21 cellular contexts compared by ENCODE assay signal in genomic region chr5:140296289-140296688, GRCh38. TPM values are rescaled to one million over a fixed set of nuclear protein-coding genes. Genes with fewer than 3 reads are reported as not detected.
A peak's percentile ranks its signal among the peaks of the same experiment; 100 is the strongest.
DNase-seq lines count a peak whose midpoint lies in the region; ATAC-seq, FAIRE-seq and TF ChIP-seq lines count a peak whose summit lies in the region.
"Had no signal": no experiment of that assay in that cellular context is flagged by ENCODE, and none has a peak within 500 bp of the region (broad histone marks: within the 10 kb centered on the region; RNA-seq: fewer than 3 reads in every experiment).

No MANE protein-coding gene starts in this region.

- no peak for TF ChIP-seq RAD21 in HepG2 (CRISPR knock-in tag; IDR thresholded peaks at IDR 0.05)

- peaks cover 92% of the 10 kb centered on the region for H3K79me2 ChIP-seq in HepG2 (ENCODE audit: insufficient read depth, low read length)

- no peak for TF ChIP-seq EP300 in HepG2 (IDR thresholded peaks at IDR 0.05; ENCODE audit: low read depth in 2 of 2, low read length in 2 of 2)
- TF ChIP-seq EP300 in HepG2 (CRISPR knock-in tag; IDR thresholded peaks at IDR 0.05; ENCODE audit: borderline replicate concordance): no peak

- H3K27me3 ChIP-seq in HepG2 (ENCODE audit: control insufficient read depth in 1 of 2, insufficient read depth in 2 of 2, low read length in 2 of 2) (no peaks in the 10 kb centered on the region; a peak in 1 of 5 replicates), right lobe of liver (no peaks in the 10 kb centered on the region), endodermal cell (ENCODE audit: control insufficient read depth, insufficient read depth, low read length, poor library complexity, severe bottlenecking) (no peaks in the 10 kb centered on the region), pancreas (no peaks in the 10 kb centered on the region)
- H3K27me3 ChIP-seq: esophagus squamous epithelium, SJSA1 had no signal

- H3K27ac Mint-ChIP-seq in endodermal cell: peak overlapping the region; percentile 36
- H3K27ac Mint-ChIP-seq in nephron progenitor cell: peak overlapping the region; percentile 80
- H3K27ac Mint-ChIP-seq: memory B cell had no signal

- BruUV-seq in HepG2 (replicated peaks; lab: Mats Ljungman, UMichigan): no TSS peak

- POLR2A ChIA-PET in HepG2 (lab: Yijun Ruan, JAX): interaction anchor here (1.5 kb wide), 1 partner anchor 50 kb away, joined by 4 read pairs; the partner anchor contains the start of gene HBEGF

- peaks cover 3 to 9% of the 10 kb centered on the region in 2 experiments; a peak in 2 of 5 replicates for H3K36me3 ChIP-seq in HepG2 (replicated peaks in 1 of 2; ENCODE audit: control insufficient read depth in 1 of 2, insufficient read depth in 2 of 2, low read length in 2 of 2)
- no peaks in the 10 kb centered on the region for H3K36me3 ChIP-seq in right lobe of liver
- peaks cover 22% of the 10 kb centered on the region for H3K36me3 ChIP-seq in endodermal cell (ENCODE audit: control insufficient read depth, insufficient read depth, low read length)
- no peaks in the 10 kb centered on the region for H3K36me3 ChIP-seq in pancreas

- TF ChIP-seq POLR2A in HepG2 (IDR thresholded peaks at IDR 0.05; ENCODE audit: insufficient read depth in 1 of 2, low read depth in 2 of 2, low read length in 2 of 2) (no peak), right lobe of liver (IDR thresholded peaks at IDR 0.05) (no peak)

- WGBS in HepG2 (ENCODE audit: low lambda C conversion rate): 95% methylated on average over 3 of the region's 3 CpGs
- 90% methylated on average over 3 of the region's 3 CpGs for WGBS in right lobe of liver (ENCODE audit: insufficient coverage, low coverage, low lambda C conversion rate, missing lambda C conversion rate)
- 92 to 94% methylated on average over 2 to 3 of the region's 3 CpGs for WGBS in endodermal cell (ENCODE audit: insufficient coverage in 1 of 2, insufficient read length in 1 of 2), 2 experiments
- WGBS in pancreas, 2 donors: 85 to 86% methylated on average over 3 of the region's 3 CpGs

- H3K36me3 Mint-ChIP-seq in endodermal cell (ENCODE audit: low read depth) (peaks cover 17% of the 10 kb centered on the region), nephron progenitor cell (ENCODE audit: low read depth) (peaks cover 16% of the 10 kb centered on the region)

- H3K27me3 Mint-ChIP-seq in endodermal cell (ENCODE audit: insufficient read depth) (no peaks in the 10 kb centered on the region), nephron progenitor cell (ENCODE audit: low read depth, poor library complexity) (no peaks in the 10 kb centered on the region)
- H3K27me3 Mint-ChIP-seq: CD4-positive, alpha-beta T cell; memory B cell had no signal

- TF ChIP-seq CTCF in HepG2 (CRISPR knock-in tag; IDR thresholded peaks at IDR 0.05) (no peak), right lobe of liver (IDR thresholded peaks at IDR 0.05) (no peak), endodermal cell (conservative IDR thresholded peaks at IDR 0.05) (no peak), nephron progenitor cell (IDR thresholded peaks at IDR 0.05) (no peak), pancreas (IDR thresholded peaks at IDR 0.05) (no peak)

- CTCF ChIA-PET in HepG2 (lab: Yijun Ruan, JAX; ENCODE audit: low intra/inter-chr PET ratio, low total read pairs): no interaction called here

- peaks cover 32% of the 10 kb centered on the region for H3K4me1 Mint-ChIP-seq in endodermal cell
- peaks cover 37% of the 10 kb centered on the region for H3K4me1 Mint-ChIP-seq in nephron progenitor cell

- H3K27ac ChIP-seq in HepG2 (ENCODE audit: extremely low read length, insufficient read depth, low read length) (peak overlapping the region; percentile 37), right lobe of liver (no peak overlapping the region), endodermal cell (ENCODE audit: low read depth, low read length) (no peak overlapping the region), pancreas (no peak overlapping the region)
- H3K27ac ChIP-seq: SJSA1 had no signal

- H3K9me3 Mint-ChIP-seq in endodermal cell (no peaks in the 10 kb centered on the region), nephron progenitor cell (no peaks in the 10 kb centered on the region)
- H3K9me3 Mint-ChIP-seq: CD4-positive, alpha-beta T cell; memory B cell had no signal

- H3K4me3 Mint-ChIP-seq in endodermal cell (no peak overlapping the region), nephron progenitor cell (no peak overlapping the region)
- H3K4me3 Mint-ChIP-seq: CD4-positive, alpha-beta T cell; memory B cell had no signal

- peaks cover 2% of the 10 kb centered on the region; the same call in 1 of the 2 replicates for H4K20me1 ChIP-seq in HepG2 (ENCODE audit: insufficient read depth, low read length)

- no peak for DNase-seq in HepG2 (ENCODE audit: low spot score)
- no peak for DNase-seq in right lobe of liver
- no peak for DNase-seq in endodermal cell
- no peak for DNase-seq in nephron progenitor cell
- DNase-seq in NCI-H1436 (lab: John Stamatoyannopoulos, UW): no peak
- DNase-seq in pancreas: no peak
- no peak for DNase-seq in ureter (ENCODE audit: low spot score)
- DNase-seq: activated CD4-positive, CD25-positive, alpha-beta regulatory T cell; activated CD8-positive, alpha-beta memory T cell treated with anti-CD3 and anti-CD28 coated beads for 24 hours; caudate nucleus; CD4-positive, alpha-beta T cell; esophagus squamous epithelium; glutamatergic neuron; H7; NCI-H1417 treated with DMSO at 0.1 percent for 48 hours; NCI-H2171; NCI-H69; T-helper 9 cell had no signal

- in situ Hi-C loops in HepG2 (cut with HindIII; ENCODE audit: extremely low pct_ligation_motif_present, low pct_unique_long_range_greater_than_20kb): no loop called here

- FAIRE-seq in HepG2 (lab: Jason Lieb, UNC) (no peak), pancreas (lab: Jason Lieb, UNC) (no peak)

- H3K9ac ChIP-seq in HepG2 (ENCODE audit: insufficient read depth, low read depth, low read length) (no peak overlapping the region), endodermal cell (ENCODE audit: extremely low read depth, low read length, poor library complexity, severe bottlenecking) (no peak overlapping the region)

- H3K4me2 ChIP-seq in HepG2 (ENCODE audit: low read depth, low read length): peak overlapping the region; percentile 41; the same call in 1 of the 2 replicates

- H3K4me1 ChIP-seq in HepG2 (ENCODE audit: insufficient read depth, low read length) (peaks cover 94% of the 10 kb centered on the region), right lobe of liver (peaks cover 0 to 17% (median 5%) of the 10 kb centered on the region in 4 donors), endodermal cell (ENCODE audit: control insufficient read depth, insufficient read depth, low read length) (peaks cover 3% of the 10 kb centered on the region), pancreas (peaks cover 13 to 32% (median 27%) of the 10 kb centered on the region in 3 donors)

- H2AFZ ChIP-seq in HepG2 (ENCODE audit: low read length): no peak overlapping the region

- no peak for ATAC-seq in HepG2
- ATAC-seq in right lobe of liver: no peak
- ATAC-seq in HG03354 (IDR thresholded peaks at IDR 0.05; ENCODE audit: poor library complexity, severe bottlenecking, unreplicated experiment): no peak
- ATAC-seq in pancreas: no peak

- intact Hi-C loops in HepG2 (cut with micrococcal nuclease; ENCODE audit: unreplicated experiment) (no loop called here), right lobe of liver (cut with DNase I) (no loop called here), pancreas (cut with DNase I) (no loop called here)

- H3K4me3 ChIP-seq in HepG2 (replicated peaks in 1 of 3; ENCODE audit: insufficient read depth in 1 of 3, low read depth in 2 of 3, low read length in 3 of 3): no peak overlapping the region
- no peak overlapping the region for H3K4me3 ChIP-seq in right lobe of liver
- no peak overlapping the region for H3K4me3 ChIP-seq in endodermal cell (ENCODE audit: low read length)
- no peak overlapping the region for H3K4me3 ChIP-seq in pancreas
- H3K4me3 ChIP-seq: esophagus squamous epithelium, SJSA1 had no signal

- H3K9me3 ChIP-seq in HepG2 (ENCODE audit: low read length) (no peaks in the 10 kb centered on the region), right lobe of liver (no peaks in the 10 kb centered on the region), endodermal cell (ENCODE audit: control insufficient read depth, low read length) (no peaks in the 10 kb centered on the region), pancreas (no peaks in the 10 kb centered on the region)
- H3K9me3 ChIP-seq: esophagus squamous epithelium, SJSA1 had no signal

RNA-seq across cellular contexts. Expression of gene PFDN1, which starts 6.6 kb away (rescaled TPM):
- total RNA-seq in HepG2 (2016; rRNA removed; fragmentation: Illumina TruSeq; extraction: Trizol) (70.8 and 102 TPM in 2 replicates), right lobe of liver (10 to 100 TPM in 5 of 6 experiments, 1 to 10 TPM in 1; 9.8 to 30.8 (median 14.7) TPM), endodermal cell (10 to 100 TPM; 62.9 to 64.4 TPM), pancreas (10 to 100 TPM; 10.5 to 26.3 (median 15.0) TPM), ureter (41.5 TPM)
- total RNA-seq in HepG2 (2016; cell fraction: cytosol; rRNA removed; fragmentation: Illumina TruSeq; extraction: Trizol; ENCODE audit: low read depth): 30.8 and 31.4 TPM in 2 replicates
- 73.4 and 106 TPM in 2 replicates for total RNA-seq in HepG2 (2016; cell fraction: insoluble cytoplasmic fraction; rRNA removed; fragmentation: Illumina TruSeq; extraction: Trizol)
- total RNA-seq in HepG2 (2016; cell fraction: membrane; rRNA removed; fragmentation: Illumina TruSeq; extraction: Trizol): 63.5 and 65.6 TPM in 2 replicates
- total RNA-seq in HepG2 (2016; cell fraction: nucleus; rRNA removed; fragmentation: Illumina TruSeq; extraction: Trizol): 34.9 and 39.3 TPM in 2 replicates
- polyA plus RNA-seq in HepG2 (2011; rRNA removed) (67.2 and 70.4 TPM in 2 replicates), pancreas (10 to 100 TPM; 38.9 to 43.9 TPM)
- polyA plus RNA-seq in HepG2 (2011; cell fraction: cytosol; rRNA removed): 82.6 and 98.7 TPM in 2 replicates
- 19.1 and 24.2 TPM in 2 replicates for polyA plus RNA-seq in HepG2 (2011; cell fraction: nucleus; rRNA removed)
- 91.4 and 114 TPM in 2 replicates for polyA plus RNA-seq in HepG2 (2012)
- polyA plus RNA-seq in HepG2 (2016; cell fraction: cytosol; fragmentation: Illumina TruSeq; extraction: Trizol; ENCODE audit: low read depth): 34.9 and 37.0 TPM in 2 replicates
- 154 TPM in 2 replicates for polyA plus RNA-seq in HepG2 (2016; cell fraction: insoluble cytoplasmic fraction; fragmentation: Illumina TruSeq; extraction: Trizol; ENCODE audit: low read depth)
- polyA plus RNA-seq in HepG2 (2016; cell fraction: membrane; fragmentation: Illumina TruSeq; extraction: Trizol; ENCODE audit: low read depth): 58.7 and 63.7 TPM in 2 replicates
- polyA plus RNA-seq in HepG2 (2016; cell fraction: nucleus; fragmentation: Illumina TruSeq; extraction: Trizol; ENCODE audit: insufficient read depth, low read depth): 45.6 and 54.4 TPM in 2 replicates
- polyA minus RNA-seq in HepG2 (2011; rRNA and poly(A)+ RNA removed; ENCODE audit: low replicate concordance): 91.1 and 127 TPM in 2 replicates
- 32.0 and 33.9 TPM in 2 replicates for polyA minus RNA-seq in HepG2 (2011; cell fraction: cytosol; rRNA and poly(A)+ RNA removed)
- 33.0 and 40.5 TPM in 2 replicates for polyA minus RNA-seq in HepG2 (2011; cell fraction: nucleus; rRNA and poly(A)+ RNA removed)
- 85.4 TPM for polyA plus RNA-seq in endodermal cell (2013, experiment 1 of 2)
- polyA plus RNA-seq in endodermal cell (2013, experiment 2 of 2): 81.5 TPM

RNA-seq across cellular contexts. Expression of gene HBEGF, which starts 50.1 kb away (rescaled TPM):
- total RNA-seq in HepG2 (2016; rRNA removed; fragmentation: Illumina TruSeq; extraction: Trizol) (0.77 and 1.7 TPM in 2 replicates), right lobe of liver (1 to 10 TPM in 2 of 6 experiments, under 1 TPM in 4; 0.42 to 1.8 (median 0.78) TPM), endodermal cell (1 to 10 TPM; 1.4 to 2.1 TPM), pancreas (1 to 10 TPM in 5 of 6 donors, under 1 TPM in 1; 0.97 to 5.0 (median 1.7) TPM), ureter (5.6 TPM)
- total RNA-seq in HepG2 (2016; cell fraction: cytosol; rRNA removed; fragmentation: Illumina TruSeq; extraction: Trizol; ENCODE audit: low read depth): 0.20 and 0.26 TPM in 2 replicates
- 0.58 and 1.5 TPM in 2 replicates for total RNA-seq in HepG2 (2016; cell fraction: insoluble cytoplasmic fraction; rRNA removed; fragmentation: Illumina TruSeq; extraction: Trizol)
- 0.45 and 0.62 TPM in 2 replicates for total RNA-seq in HepG2 (2016; cell fraction: membrane; rRNA removed; fragmentation: Illumina TruSeq; extraction: Trizol)
- total RNA-seq in HepG2 (2016; cell fraction: nucleus; rRNA removed; fragmentation: Illumina TruSeq; extraction: Trizol): 1.3 and 2.3 TPM in 2 replicates
- polyA plus RNA-seq in HepG2 (2011; rRNA removed) (4.3 and 5.0 TPM in 2 replicates), pancreas (1 to 10 TPM; 1.9 to 3.1 TPM)
- 3.5 and 3.7 TPM in 2 replicates for polyA plus RNA-seq in HepG2 (2011; cell fraction: cytosol; rRNA removed)
- 3.4 and 3.9 TPM in 2 replicates for polyA plus RNA-seq in HepG2 (2011; cell fraction: nucleus; rRNA removed)
- polyA plus RNA-seq in HepG2 (2012): 1.4 and 3.0 TPM in 2 replicates
- 0.14 and 0.17 TPM in 2 replicates for polyA plus RNA-seq in HepG2 (2016; cell fraction: cytosol; fragmentation: Illumina TruSeq; extraction: Trizol; ENCODE audit: low read depth)
- 0.79 and 0.88 TPM in 2 replicates for polyA plus RNA-seq in HepG2 (2016; cell fraction: insoluble cytoplasmic fraction; fragmentation: Illumina TruSeq; extraction: Trizol; ENCODE audit: low read depth)
- polyA plus RNA-seq in HepG2 (2016; cell fraction: membrane; fragmentation: Illumina TruSeq; extraction: Trizol; ENCODE audit: low read depth): 0.26 TPM in 2 replicates
- 1.8 and 1.9 TPM in 2 replicates for polyA plus RNA-seq in HepG2 (2016; cell fraction: nucleus; fragmentation: Illumina TruSeq; extraction: Trizol; ENCODE audit: insufficient read depth, low read depth)
- 1.0 and 3.2 TPM in 2 replicates for polyA minus RNA-seq in HepG2 (2011; rRNA and poly(A)+ RNA removed; ENCODE audit: low replicate concordance)
- polyA minus RNA-seq in HepG2 (2011; cell fraction: cytosol; rRNA and poly(A)+ RNA removed): 1.4 and 1.5 TPM in 2 replicates
- polyA minus RNA-seq in HepG2 (2011; cell fraction: nucleus; rRNA and poly(A)+ RNA removed): 3.5 and 4.1 TPM in 2 replicates
- 1.8 TPM for polyA plus RNA-seq in endodermal cell (2013, experiment 1 of 2)
- polyA plus RNA-seq in endodermal cell (2013, experiment 2 of 2): 2.1 TPM
